In the genomic region with DNA sequence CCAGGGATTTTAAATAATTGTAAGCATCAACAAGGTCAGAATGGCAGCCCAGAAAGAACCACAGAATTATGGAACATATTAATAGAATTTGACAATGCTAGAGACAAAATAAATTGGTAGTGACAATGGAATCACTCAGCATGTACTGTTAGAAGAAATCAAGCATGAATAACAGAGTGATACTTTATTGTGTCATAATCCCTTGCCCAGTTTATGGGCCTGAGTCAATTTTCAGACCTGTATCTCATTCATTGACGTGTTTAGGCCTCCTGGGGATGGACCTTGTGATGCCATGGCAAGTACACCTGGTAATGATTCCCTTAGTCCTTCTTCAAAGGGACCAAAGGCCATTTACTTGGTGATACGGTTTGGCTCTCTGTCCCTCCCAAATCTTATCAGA, we compare ENCODE assay signal across 17 cellular contexts.
"Had no signal": no experiment of that assay in that cellular context is flagged by ENCODE, and none has a peak within 500 bp of the region (broad histone marks: within the 10 kb centered on the region; RNA-seq: fewer than 3 reads in every experiment).

No MANE protein-coding gene starts in this region.

- H3K4me3 Mint-ChIP-seq: naive thymus-derived CD8-positive, alpha-beta T cell had no signal

- H3K9me3 ChIP-seq: mucosa of descending colon, neutrophil, psoas muscle, right lobe of liver had no signal

- H3K27ac Mint-ChIP-seq: naive thymus-derived CD8-positive, alpha-beta T cell had no signal

- H3K27ac ChIP-seq: dorsolateral prefrontal cortex, foreskin keratinocyte, neutrophil, psoas muscle, right lobe of liver, skin epidermis had no signal

- H3K4me3 ChIP-seq: dorsolateral prefrontal cortex, mucosa of descending colon, psoas muscle, right lobe of liver, skin epidermis had no signal

- H3K27me3 ChIP-seq: dorsolateral prefrontal cortex, foreskin keratinocyte, neutrophil, right lobe of liver had no signal

- H3K4me1 ChIP-seq: foreskin keratinocyte, psoas muscle, right lobe of liver had no signal

- DNase-seq: cortex of kidney; dorsolateral prefrontal cortex; effector CD8-positive, alpha-beta T cell; foreskin keratinocyte; head of caudate nucleus; hippocampal formation; mucosa of descending colon; naive thymus-derived CD8-positive, alpha-beta T cell; psoas muscle; retina; right lobe of liver; stimulated activated CD4-positive, alpha-beta T cell treated with anti-CD3 and anti-CD28 coated beads, Interleukin-12 subunit alpha, Interleukin-12 subunit beta, amount 100 ng/mL, for 4 hours; stimulated activated CD4-positive, alpha-beta T cell treated with anti-CD3 and anti-CD28 coated beads, Interleukin-2, amount 100 ng/mL, for 48 hours; stimulated activated naive CD4-positive, alpha-beta T cell treated with Interleukin-2 at 50 U/mL for 16 hours; trophoblast cell had no signal

- H3K36me3 ChIP-seq: neutrophil, right lobe of liver had no signal
